ENCODE assay signal across 25 cellular contexts in genomic region chr11:63737718-63738117, GRCh38. TPM values are rescaled to one million over a fixed set of nuclear protein-coding genes. Genes with fewer than 3 reads are reported as not detected.
A peak's percentile ranks its signal among the peaks of the same experiment; 100 is the strongest.
DNase-seq lines count a peak whose midpoint lies in the region; ATAC-seq and TF ChIP-seq lines count a peak whose summit lies in the region.
"Had no signal": no experiment of that assay in that cellular context is flagged by ENCODE, and none has a peak within 500 bp of the region (broad histone marks: within the 10 kb centered on the region; RNA-seq: fewer than 3 reads in every experiment).

No MANE protein-coding gene starts in this region.

- H3K79me2 ChIP-seq in Karpas-422 (ENCODE audit: low read length) = peaks cover 48% of the 10 kb centered on the region
- peaks cover 12% of the 10 kb centered on the region for H3K79me2 ChIP-seq in hepatocyte

- no peaks in the 10 kb centered on the region for H3K27me3 ChIP-seq in CD4-positive, CD25-positive, alpha-beta regulatory T cell (ENCODE audit: control insufficient read depth, insufficient read depth, low read length)
- H3K27me3 ChIP-seq in Karpas-422 (ENCODE audit: low read length) = no peaks in the 10 kb centered on the region
- no peaks in the 10 kb centered on the region for H3K27me3 ChIP-seq in hepatocyte
- H3K27me3 ChIP-seq: BLaER1 treated with 17β-estradiol and CSF1 and Interleukin-3, amounts not matched to agents 10 nM and 100 nM; colonic mucosa; esophagus muscularis mucosa; gastrocnemius medialis had no signal

- no peak overlapping the region for H3K27ac ChIP-seq in CD4-positive, CD25-positive, alpha-beta regulatory T cell (ENCODE audit: insufficient read depth, low read length, poor library complexity, severe bottlenecking)
- H3K27ac ChIP-seq in Karpas-422 (ENCODE audit: low read length) = peak overlapping the region; percentile 24; the same call in 1 of the 2 replicates
- no peak overlapping the region for H3K27ac ChIP-seq in hepatocyte
- H3K27ac ChIP-seq: BLaER1 treated with 17β-estradiol and CSF1 and Interleukin-3, amounts not matched to agents 10 nM and 100 nM; colonic mucosa; parathyroid adenoma had no signal

- ATAC-seq in CD4-positive, CD25-positive, alpha-beta regulatory T cell (ENCODE audit: low read depth in 2 of 2) = no peak
- ATAC-seq in T-helper 17 cell = no peak
- no peak for ATAC-seq in HG03521 (IDR thresholded peaks at IDR 0.05; ENCODE audit: unreplicated experiment)
- ATAC-seq in HG03095 (IDR thresholded peaks at IDR 0.05; ENCODE audit: unreplicated experiment) = no peak
- ATAC-seq: activated T-cell treated with anti-CD3 and anti-CD28 coated beads, Interleukin-2, amount 50 U/mL, for 4 hours; effector memory CD8-positive, alpha-beta T cell; gastrocnemius medialis; HCT116; right cardiac atrium had no signal

- no peak overlapping the region for H3K9ac ChIP-seq in Karpas-422 (ENCODE audit: low read length)
- H3K9ac ChIP-seq: parathyroid adenoma had no signal

- H3K4me2 ChIP-seq in Karpas-422 (ENCODE audit: low read depth, low read length, poor library complexity, severe bottlenecking) (no peak overlapping the region), hepatocyte (no peak overlapping the region)

- peak overlapping the region in 2 of 3 donors; percentile 43 to 62 for H3K27ac Mint-ChIP-seq in CD4-positive, CD25-positive, alpha-beta regulatory T cell
- peak overlapping the region; percentile 54 for H3K27ac Mint-ChIP-seq in T-helper 17 cell
- H3K27ac Mint-ChIP-seq: activated naive CD4-positive, alpha-beta T cell treated with anti-CD3 and anti-CD28 coated beads for 36 hours; nephron had no signal

- DNase-seq in CD4-positive, CD25-positive, alpha-beta regulatory T cell = no peak
- DNase-seq in Karpas-422 = no peak
- no peak for DNase-seq in T-helper 17 cell
- DNase-seq in hepatocyte (ENCODE audit: low spot score) = peak; percentile 8
- DNase-seq in activated CD4-positive, alpha-beta T cell treated with anti-CD3 and anti-CD28 coated beads, Interleukin-2, amount 50 U/mL, for 48 hours = no peak
- no peak for DNase-seq in NCI-H1694 (lab: John Stamatoyannopoulos, UW)
- DNase-seq: activated CD8-positive, alpha-beta memory T cell treated with anti-CD3 and anti-CD28 coated beads for 24 hours; activated naive CD4-positive, alpha-beta T cell treated with anti-CD3 and anti-CD28 coated beads for 36 hours; activated T-cell treated with anti-CD3 and anti-CD28 coated beads, Interleukin-2, amount 50 U/mL, for 4 hours; colonic mucosa; effector memory CD8-positive, alpha-beta T cell; gastrocnemius medialis; hypothalamus; NCI-H1417; right cardiac atrium; stimulated activated CD4-positive, alpha-beta T cell treated with anti-CD3 and anti-CD28 coated beads, Interleukin-12 subunit alpha, Interleukin-12 subunit beta, amount 100 ng/mL, for 4 hours; stimulated activated naive CD4-positive, alpha-beta T cell treated with Interleukin-2 at 50 U/mL for 16 hours had no signal

- no peaks in the 10 kb centered on the region for H3K36me3 ChIP-seq in CD4-positive, CD25-positive, alpha-beta regulatory T cell (ENCODE audit: control insufficient read depth, insufficient read depth, low read length)
- H3K36me3 ChIP-seq in Karpas-422 (ENCODE audit: insufficient read depth, low read length) (no peaks in the 10 kb centered on the region), hepatocyte (replicated peaks; ENCODE audit: insufficient read depth, low read depth) (no peaks in the 10 kb centered on the region)
- H3K36me3 ChIP-seq: colonic mucosa, esophagus muscularis mucosa, gastrocnemius medialis, thoracic aorta had no signal

- no peak overlapping the region for H3K4me3 Mint-ChIP-seq in CD4-positive, CD25-positive, alpha-beta regulatory T cell
- H3K4me3 Mint-ChIP-seq in T-helper 17 cell = no peak overlapping the region
- H3K4me3 Mint-ChIP-seq: activated naive CD4-positive, alpha-beta T cell treated with anti-CD3 and anti-CD28 coated beads for 36 hours; activated T-cell treated with anti-CD3 and anti-CD28 coated beads, Interleukin-2, amount 50 U/mL, for 4 hours; effector memory CD8-positive, alpha-beta T cell; nephron had no signal

- H2AFZ ChIP-seq in Karpas-422 (ENCODE audit: low read length) (no peak overlapping the region), hepatocyte (no peak overlapping the region)
- H2AFZ ChIP-seq: parathyroid adenoma had no signal

- no peak for TF ChIP-seq CTCF in hepatocyte (IDR thresholded peaks at IDR 0.05; ENCODE audit: poor library complexity)

- no peaks in the 10 kb centered on the region for H3K36me3 Mint-ChIP-seq in CD4-positive, CD25-positive, alpha-beta regulatory T cell
- H3K36me3 Mint-ChIP-seq in T-helper 17 cell (ENCODE audit: low read depth) = no peaks in the 10 kb centered on the region

- no peaks in the 10 kb centered on the region for H3K9me3 Mint-ChIP-seq in CD4-positive, CD25-positive, alpha-beta regulatory T cell
- H3K9me3 Mint-ChIP-seq: activated naive CD4-positive, alpha-beta T cell treated with anti-CD3 and anti-CD28 coated beads for 36 hours; activated T-cell treated with anti-CD3 and anti-CD28 coated beads, Interleukin-2, amount 50 U/mL, for 4 hours; effector memory CD8-positive, alpha-beta T cell; nephron had no signal

- H3K4me1 ChIP-seq in CD4-positive, CD25-positive, alpha-beta regulatory T cell (ENCODE audit: control insufficient read depth, insufficient read depth, low read length, poor library complexity, severe bottlenecking) = no peaks in the 10 kb centered on the region
- H3K4me1 ChIP-seq in Karpas-422 (ENCODE audit: low read length) (peaks cover 3% of the 10 kb centered on the region), hepatocyte (ENCODE audit: insufficient read depth) (no peaks in the 10 kb centered on the region)
- H3K4me1 ChIP-seq: colonic mucosa, gastrocnemius medialis, parathyroid adenoma had no signal

- no peaks in the 10 kb centered on the region for H3K27me3 Mint-ChIP-seq in CD4-positive, CD25-positive, alpha-beta regulatory T cell
- H3K27me3 Mint-ChIP-seq in T-helper 17 cell = no peaks in the 10 kb centered on the region
- H3K27me3 Mint-ChIP-seq: effector memory CD8-positive, alpha-beta T cell had no signal

- peaks cover 2 to 9% (median 5%) of the 10 kb centered on the region in 4 donors for H3K4me1 Mint-ChIP-seq in CD4-positive, CD25-positive, alpha-beta regulatory T cell
- peaks cover 7% of the 10 kb centered on the region for H3K4me1 Mint-ChIP-seq in T-helper 17 cell

- H3K9me3 ChIP-seq in CD4-positive, CD25-positive, alpha-beta regulatory T cell (ENCODE audit: control insufficient read depth in 2 of 2, low read length in 2 of 2) = no peaks in the 10 kb centered on the region
- H3K9me3 ChIP-seq in Karpas-422 (ENCODE audit: low read length) (no peaks in the 10 kb centered on the region), T-helper 17 cell (ENCODE audit: control insufficient read depth, low read length, poor library complexity, severe bottlenecking) (no peaks in the 10 kb centered on the region), hepatocyte (ENCODE audit: low read depth) (no peaks in the 10 kb centered on the region)
- H3K9me3 ChIP-seq: BLaER1 treated with 17β-estradiol and CSF1 and Interleukin-3, amounts not matched to agents 10 nM and 100 nM; colonic mucosa; esophagus muscularis mucosa; gastrocnemius medialis; thoracic aorta had no signal

- H3K9me2 ChIP-seq in Karpas-422 (replicated peaks; ENCODE audit: insufficient read depth, low read length) = no peaks in the 10 kb centered on the region
- H3K9me2 ChIP-seq in hepatocyte (replicated peaks; ENCODE audit: insufficient read depth) = no peaks in the 10 kb centered on the region

- no peak overlapping the region for H3K4me3 ChIP-seq in CD4-positive, CD25-positive, alpha-beta regulatory T cell (ENCODE audit: low read depth, low read length)
- H3K4me3 ChIP-seq in Karpas-422 (ENCODE audit: low read length) = no peak overlapping the region
- no peak overlapping the region for H3K4me3 ChIP-seq in hepatocyte
- H3K4me3 ChIP-seq: BLaER1 treated with 17β-estradiol and CSF1 and Interleukin-3, amounts not matched to agents 10 nM and 100 nM; colonic mucosa; esophagus muscularis mucosa; gastrocnemius medialis; thoracic aorta had no signal

- H4K20me1 ChIP-seq in Karpas-422 (ENCODE audit: insufficient read depth, low read depth, low read length) (no peaks in the 10 kb centered on the region), hepatocyte (ENCODE audit: insufficient read depth, poor library complexity, severe bottlenecking) (peaks cover 2% of the 10 kb centered on the region)

- WGBS in hepatocyte (ENCODE audit: low lambda C conversion rate, missing lambda C conversion rate) = 95% methylated on average over 1 of the region's 1 CpG

RNA-seq across cellular contexts. Expression of gene ZFTA, which starts 30.9 kb away (rescaled TPM):
- 2.2 TPM for total RNA-seq in CD4-positive, CD25-positive, alpha-beta regulatory T cell
- polyA plus RNA-seq in CD4-positive, CD25-positive, alpha-beta regulatory T cell = under 1 TPM in 3 of 4 donors, not detected in 1; 0.07 to 0.13 (median 0.08) TPM
- 8.8 and 21.6 TPM in 2 replicates for total RNA-seq in Karpas-422 (2014; rRNA removed; shearing (Covaris generic); ENCODE audit: low replicate concordance)
- 1 to 10 TPM; 1.1 to 1.9 TPM for total RNA-seq in T-helper 17 cell
- 41.8 and 44.1 TPM in 2 replicates for total RNA-seq in hepatocyte
- polyA plus RNA-seq in hepatocyte = 12.3 and 14.7 TPM in 2 replicates

RNA-seq across cellular contexts. Expression of gene RTN3, which starts 56.4 kb away (rescaled TPM):
- 33.2 TPM for total RNA-seq in CD4-positive, CD25-positive, alpha-beta regulatory T cell
- 10 to 100 TPM; 41.5 to 63.6 (median 48.4) TPM for polyA plus RNA-seq in CD4-positive, CD25-positive, alpha-beta regulatory T cell
- total RNA-seq in Karpas-422 (2014; rRNA removed; shearing (Covaris generic); ENCODE audit: low replicate concordance) = 89.1 and 118 TPM in 2 replicates
- 10 to 100 TPM; 29.1 to 36.9 TPM for total RNA-seq in T-helper 17 cell
- total RNA-seq in hepatocyte = 85.4 and 89.9 TPM in 2 replicates
- polyA plus RNA-seq in hepatocyte = 84.0 and 108 TPM in 2 replicates
